In the genomic region with DNA sequence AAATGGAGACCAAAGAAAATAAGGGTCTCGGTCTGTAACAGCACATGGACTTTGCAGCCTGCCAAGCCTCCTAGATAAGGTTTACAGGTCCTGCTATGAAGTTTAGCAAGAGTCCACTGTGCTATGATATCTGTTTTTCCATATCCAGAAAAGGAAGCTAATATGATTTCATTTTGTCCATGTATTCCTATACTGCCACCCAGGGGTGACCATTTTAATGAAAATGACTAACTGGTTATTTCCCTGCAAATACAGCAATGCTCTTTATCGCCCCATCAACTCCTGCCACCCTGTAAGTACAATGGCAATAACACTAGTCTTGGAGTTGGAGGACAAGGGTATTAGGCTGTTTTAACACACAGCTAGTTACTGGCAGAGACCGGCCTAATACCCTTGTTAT, we compare ENCODE assay signal across 9 cellular contexts.
DNase-seq lines count a peak whose midpoint lies in the region; ATAC-seq and TF ChIP-seq lines count a peak whose summit lies in the region.
"Had no signal": no experiment of that assay in that cellular context is flagged by ENCODE, and none has a peak within 500 bp of the region (broad histone marks: within the 10 kb centered on the region; RNA-seq: fewer than 3 reads in every experiment).

No MANE protein-coding gene starts in this region.

- no peak overlapping the region for H3K4me2 ChIP-seq in KMS-11

- DNase-seq in DMS 273 (lab: John Stamatoyannopoulos, UW; ENCODE audit: unreplicated experiment) (peak; percentile 47), SKM-1 treated with dmso at 0.1 percent for 144 hours (lab: John Stamatoyannopoulos, UW; ENCODE audit: unreplicated experiment) (peak; percentile 7), kidney epithelial cell (ENCODE audit: low read depth) (peak; percentile 2), KG1 (lab: John Stamatoyannopoulos, UW) (no peak), WTC11 (ENCODE audit: low spot score) (no peak), NK-92 (lab: John Stamatoyannopoulos, UW; ENCODE audit: unreplicated experiment) (no peak)
- no peak for DNase-seq in stimulated activated CD4-positive, alpha-beta T cell treated with anti-CD3 and anti-CD28 coated beads, Interleukin-15, amount 100 ng/mL, for 24 hours
- DNase-seq: colonic mucosa had no signal

- no peak overlapping the region for H2AFZ ChIP-seq in KMS-11 (ENCODE audit: low read depth)

- no peaks in the 10 kb centered on the region for H3K79me2 ChIP-seq in KMS-11 (ENCODE audit: insufficient read depth, low read depth)

- H3K36me3 ChIP-seq in KMS-11 (ENCODE audit: insufficient read depth) (no peaks in the 10 kb centered on the region), kidney epithelial cell (ENCODE audit: control insufficient read depth, insufficient read depth, low read length) (no peaks in the 10 kb centered on the region)
- H3K36me3 ChIP-seq: colonic mucosa had no signal

- H3K27me3 Mint-ChIP-seq in WTC11 (ENCODE audit: low read depth) = no peaks in the 10 kb centered on the region

- no peaks in the 10 kb centered on the region for H3K36me3 Mint-ChIP-seq in WTC11

- H3K4me3 Mint-ChIP-seq in WTC11 = no peak overlapping the region

- no peak overlapping the region for H3K4me3 ChIP-seq in KMS-11 (IDR thresholded peaks at IDR 0.05; ENCODE audit: insufficient read depth, low read depth, low read length)
- H3K4me3 ChIP-seq in kidney epithelial cell (ENCODE audit: low read depth, low read length) = no peak overlapping the region
- H3K4me3 ChIP-seq: colonic mucosa had no signal

- H3K9me3 Mint-ChIP-seq in WTC11 = peaks cover 10% of the 10 kb centered on the region

- POLR2A ChIA-PET in WTC11 (lab: Charles Lee) = no interaction called here

- no peaks in the 10 kb centered on the region for H3K4me1 Mint-ChIP-seq in WTC11

- TF ChIP-seq CTCF in KMS-11 (conservative IDR thresholded peaks at IDR 0.05; ENCODE audit: low read depth, low read length) (peak; percentile 37), kidney epithelial cell (IDR thresholded peaks at IDR 0.05; ENCODE audit: insufficient read depth, low read length, poor library complexity, severe bottlenecking) (peak; percentile 35), WTC11 (IDR thresholded peaks at IDR 0.05) (no peak)

- CTCF ChIA-PET in WTC11 (lab: Charles Lee) = interaction anchor here (0.8 kb wide), 1 partner anchor 61 kb away, joined by 4 read pairs; no protein-coding TSS in a partner anchor

- ATAC-seq in WTC11 = no peak

- no peaks in the 10 kb centered on the region for H3K4me1 ChIP-seq in KMS-11 (ENCODE audit: low read depth, poor library complexity, severe bottlenecking)
- H3K4me1 ChIP-seq: colonic mucosa had no signal

- H3K27me3 ChIP-seq in KMS-11 (ENCODE audit: insufficient read depth, low read depth) (no peaks in the 10 kb centered on the region), kidney epithelial cell (ENCODE audit: control insufficient read depth, insufficient read depth, low read length) (no peaks in the 10 kb centered on the region)
- H3K27me3 ChIP-seq: colonic mucosa had no signal

- H3K27ac ChIP-seq in KMS-11 = no peak overlapping the region
- H3K27ac ChIP-seq: colonic mucosa had no signal

- no peak overlapping the region for H3K9ac ChIP-seq in KMS-11

- no peaks in the 10 kb centered on the region for H4K20me1 ChIP-seq in KMS-11 (ENCODE audit: insufficient read depth)

- H3K27ac Mint-ChIP-seq in WTC11 = no peak overlapping the region

TF ChIP-seq in WTC11, 78 proteins besides CTCF, POLR2A, EP300 and RAD21 (continues in another document):
- TF ChIP-seq, protein P1, sequence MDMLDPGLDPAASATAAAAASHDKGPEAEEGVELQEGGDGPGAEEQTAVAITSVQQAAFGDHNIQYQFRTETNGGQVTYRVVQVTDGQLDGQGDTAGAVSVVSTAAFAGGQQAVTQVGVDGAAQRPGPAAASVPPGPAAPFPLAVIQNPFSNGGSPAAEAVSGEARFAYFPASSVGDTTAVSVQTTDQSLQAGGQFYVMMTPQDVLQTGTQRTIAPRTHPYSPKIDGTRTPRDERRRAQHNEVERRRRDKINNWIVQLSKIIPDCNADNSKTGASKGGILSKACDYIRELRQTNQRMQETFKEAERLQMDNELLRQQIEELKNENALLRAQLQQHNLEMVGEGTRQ (CRISPR knock-in tag; IDR thresholded peaks at IDR 0.05) = no peak
- TF ChIP-seq TP53 (CRISPR knock-in tag; IDR thresholded peaks at IDR 0.05) (no peak), KAT7 (CRISPR knock-in tag; IDR thresholded peaks at IDR 0.05; ENCODE audit: borderline replicate concordance) (no peak), NR3C1 (CRISPR knock-in tag; conservative IDR thresholded peaks at IDR 0.05; ENCODE audit: low read depth) (no peak), SOX15 (CRISPR knock-in tag; IDR thresholded peaks at IDR 0.05) (no peak), EMX1 (CRISPR knock-in tag; IDR thresholded peaks at IDR 0.05) (no peak), JUN (CRISPR knock-in tag; IDR thresholded peaks at IDR 0.05) (no peak), ZNF512 (CRISPR knock-in tag; IDR thresholded peaks at IDR 0.05; ENCODE audit: borderline replicate concordance) (no peak), E2F4 (CRISPR knock-in tag; IDR thresholded peaks at IDR 0.05; ENCODE audit: borderline replicate concordance, low read depth) (no peak), MXD4 (CRISPR knock-in tag; IDR thresholded peaks at IDR 0.05; ENCODE audit: borderline replicate concordance) (no peak), ELF4 (CRISPR knock-in tag; IDR thresholded peaks at IDR 0.05; ENCODE audit: low read depth) (no peak), ATF3 (CRISPR knock-in tag; conservative IDR thresholded peaks at IDR 0.05) (no peak), ZNF416 (CRISPR knock-in tag; IDR thresholded peaks at IDR 0.05) (no peak), ZNF219 (CRISPR knock-in tag; IDR thresholded peaks at IDR 0.05; ENCODE audit: borderline replicate concordance) (no peak), JAZF1 (CRISPR knock-in tag; IDR thresholded peaks at IDR 0.05) (no peak), IRF2 (CRISPR knock-in tag; IDR thresholded peaks at IDR 0.05; ENCODE audit: borderline replicate concordance, low read depth) (no peak), GABPB1 (CRISPR knock-in tag; IDR thresholded peaks at IDR 0.05) (no peak)
- TF ChIP-seq, protein P2, sequence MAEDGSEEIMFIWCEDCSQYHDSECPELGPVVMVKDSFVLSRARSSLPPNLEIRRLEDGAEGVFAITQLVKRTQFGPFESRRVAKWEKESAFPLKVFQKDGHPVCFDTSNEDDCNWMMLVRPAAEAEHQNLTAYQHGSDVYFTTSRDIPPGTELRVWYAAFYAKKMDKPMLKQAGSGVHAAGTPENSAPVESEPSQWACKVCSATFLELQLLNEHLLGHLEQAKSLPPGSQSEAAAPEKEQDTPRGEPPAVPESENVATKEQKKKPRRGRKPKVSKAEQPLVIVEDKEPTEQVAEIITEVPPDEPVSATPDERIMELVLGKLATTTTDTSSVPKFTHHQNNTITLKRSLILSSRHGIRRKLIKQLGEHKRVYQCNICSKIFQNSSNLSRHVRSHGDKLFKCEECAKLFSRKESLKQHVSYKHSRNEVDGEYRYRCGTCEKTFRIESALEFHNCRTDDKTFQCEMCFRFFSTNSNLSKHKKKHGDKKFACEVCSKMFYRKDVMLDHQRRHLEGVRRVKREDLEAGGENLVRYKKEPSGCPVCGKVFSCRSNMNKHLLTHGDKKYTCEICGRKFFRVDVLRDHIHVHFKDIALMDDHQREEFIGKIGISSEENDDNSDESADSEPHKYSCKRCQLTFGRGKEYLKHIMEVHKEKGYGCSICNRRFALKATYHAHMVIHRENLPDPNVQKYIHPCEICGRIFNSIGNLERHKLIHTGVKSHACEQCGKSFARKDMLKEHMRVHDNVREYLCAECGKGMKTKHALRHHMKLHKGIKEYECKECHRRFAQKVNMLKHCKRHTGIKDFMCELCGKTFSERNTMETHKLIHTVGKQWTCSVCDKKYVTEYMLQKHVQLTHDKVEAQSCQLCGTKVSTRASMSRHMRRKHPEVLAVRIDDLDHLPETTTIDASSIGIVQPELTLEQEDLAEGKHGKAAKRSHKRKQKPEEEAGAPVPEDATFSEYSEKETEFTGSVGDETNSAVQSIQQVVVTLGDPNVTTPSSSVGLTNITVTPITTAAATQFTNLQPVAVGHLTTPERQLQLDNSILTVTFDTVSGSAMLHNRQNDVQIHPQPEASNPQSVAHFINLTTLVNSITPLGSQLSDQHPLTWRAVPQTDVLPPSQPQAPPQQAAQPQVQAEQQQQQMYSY (CRISPR knock-in tag; IDR thresholded peaks at IDR 0.05) = no peak

Comparison
In these comparisons a context has a peak if more than half of its experiments do, and no peak if none do; other contexts are left out.
1. DNase-seq: peak in DMS 273 (single experiment), SKM-1 treated with dmso at 0.1 percent for 144 hours (single experiment) and kidney epithelial cell (single experiment); none in KG1 (single experiment), WTC11 (single experiment), stimulated activated CD4-positive, alpha-beta T cell treated with anti-CD3 and anti-CD28 coated beads, Interleukin-15, amount 100 ng/mL, for 24 hours (single experiment) and NK-92 (single experiment).